In the genomic region with DNA sequence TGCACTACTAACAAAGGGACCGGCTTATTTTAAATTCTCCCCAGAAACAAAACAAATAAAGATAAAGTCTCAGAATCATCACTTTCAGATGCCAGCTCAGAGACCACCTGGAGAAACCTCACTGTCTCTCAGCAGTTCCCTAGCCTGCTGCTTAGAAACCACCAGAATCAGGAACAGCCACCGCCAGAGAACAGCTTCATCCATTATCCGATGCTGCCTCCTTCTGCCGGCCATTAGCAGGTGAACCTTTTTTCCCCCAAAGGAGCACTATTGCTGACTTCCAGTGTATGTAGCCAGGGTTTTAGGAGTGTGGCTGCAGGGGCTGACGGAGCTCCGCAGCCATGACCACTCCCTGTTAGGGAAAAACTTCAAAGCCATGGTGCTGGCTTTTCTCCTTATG, we compare ENCODE assay signal across 9 cellular contexts.
A peak's percentile ranks its signal among the peaks of the same experiment; 100 is the strongest.
DNase-seq lines count a peak whose midpoint lies in the region; ATAC-seq, FAIRE-seq and TF ChIP-seq lines count a peak whose summit lies in the region.
"Had no signal": no experiment of that assay in that cellular context is flagged by ENCODE, and none has a peak within 500 bp of the region (broad histone marks: within the 10 kb centered on the region; RNA-seq: fewer than 3 reads in every experiment).

No MANE protein-coding gene starts in this region.

- H3K4me1 ChIP-seq in keratinocyte (ENCODE audit: control insufficient read depth, extremely low read depth, insufficient read depth, low read length) (no peaks in the 10 kb centered on the region), upper lobe of left lung (peaks cover 0 to 3% (median 0%) of the 10 kb centered on the region in 4 donors)
- H3K4me1 ChIP-seq: HAP-1 had no signal

- no peak for TF ChIP-seq POLR2A in upper lobe of left lung (IDR thresholded peaks at IDR 0.05)

- TF ChIP-seq CTCF in C4-2B (conservative IDR thresholded peaks at IDR 0.05) (peak; percentile 61), keratinocyte (optimal IDR thresholded peaks at IDR 0.05 in 1 of 3, IDR thresholded peaks at IDR 0.05 in 1 of 3, conservative IDR thresholded peaks at IDR 0.05 in 1 of 3; ENCODE audit: extremely low read depth in 1 of 3, insufficient read depth in 2 of 3, low read length in 3 of 3) (peak; percentile 66 to 92 (median 66)), upper lobe of left lung (IDR thresholded peaks at IDR 0.05) (peak in 4 of 6 experiments; percentile 28 to 39 (median 34))

- ATAC-seq in upper lobe of left lung (ENCODE audit: low FRiP score in 2 of 2) (peak in 1 of 2 donors; percentile 78), GM18858 (IDR thresholded peaks at IDR 0.05; ENCODE audit: unreplicated experiment) (no peak)

- in situ Hi-C loops in KBM-7 (cut with MboI; ENCODE audit: low pct_unique_long_range_greater_than_20kb, low sequenced_read_pairs): no loop called here
- in situ Hi-C loops in T47D (cut with HindIII; ENCODE audit: low pct_unique_long_range_greater_than_20kb, low sequenced_read_pairs): no loop called here

- H3K4me3 ChIP-seq in keratinocyte (ENCODE audit: control insufficient read depth in 2 of 3, extremely low read depth in 1 of 3, insufficient read depth in 2 of 3, low read depth in 1 of 3, low read length in 3 of 3) (no peak overlapping the region), upper lobe of left lung (no peak overlapping the region)
- H3K4me3 ChIP-seq: HAP-1 had no signal

- H3K9me3 ChIP-seq in keratinocyte (ENCODE audit: control insufficient read depth, low read depth, low read length): no peaks in the 10 kb centered on the region
- no peaks in the 10 kb centered on the region for H3K9me3 ChIP-seq in upper lobe of left lung
- H3K9me3 ChIP-seq: HAP-1 had no signal

- no peak overlapping the region for H3K9ac ChIP-seq in keratinocyte (ENCODE audit: control insufficient read depth, extremely low read depth, insufficient read depth, low read length)

- H4K20me1 ChIP-seq in keratinocyte (ENCODE audit: control insufficient read depth, extremely low read depth, insufficient read depth, low read length): no peaks in the 10 kb centered on the region

- no peaks in the 10 kb centered on the region for H3K79me2 ChIP-seq in keratinocyte (ENCODE audit: control insufficient read depth, insufficient read depth, low read length)

- TF ChIP-seq EP300 in upper lobe of left lung (IDR thresholded peaks at IDR 0.05): no peak

- peak; percentile 23 for DNase-seq in KBM-7
- peak; percentile 25 to 49 for DNase-seq in T47D (ENCODE audit: low read depth in 1 of 2, low spot score in 1 of 2)
- no peak for DNase-seq in keratinocyte (ENCODE audit: low read depth, low spot score)
- DNase-seq in upper lobe of left lung: no peak
- DNase-seq in D341Med (ENCODE audit: low spot score): no peak
- DNase-seq in NAMALWA (ENCODE audit: low spot score): no peak

- dilution Hi-C loops in keratinocyte (cut with MboI; ENCODE audit: extremely low pct_ligation_motif_present, low sequenced_read_pairs): no loop called here

- H3K4me2 ChIP-seq in keratinocyte (ENCODE audit: control insufficient read depth, extremely low read depth, insufficient read depth, low read depth, low read length): no peak overlapping the region

- H3K36me3 ChIP-seq in keratinocyte (ENCODE audit: control insufficient read depth in 2 of 2, extremely low read depth in 1 of 2, insufficient read depth in 2 of 2, low read length in 2 of 2) (no peaks in the 10 kb centered on the region), upper lobe of left lung (no peaks in the 10 kb centered on the region)
- H3K36me3 ChIP-seq: HAP-1 had no signal

- FAIRE-seq in keratinocyte (lab: Jason Lieb, UNC): no peak

- H3K27ac ChIP-seq in C4-2B (no peak overlapping the region), keratinocyte (ENCODE audit: control insufficient read depth, insufficient read depth, low read length) (no peak overlapping the region), upper lobe of left lung (no peak overlapping the region)

- H3K27me3 ChIP-seq in keratinocyte (ENCODE audit: control insufficient read depth, extremely low read depth, insufficient read depth, low read length) (no peaks in the 10 kb centered on the region), upper lobe of left lung (no peaks in the 10 kb centered on the region)

- 34 to 50% methylated on average over 6 of the region's 6 CpGs for WGBS in upper lobe of left lung, 2 donors

- no peak overlapping the region for H2AFZ ChIP-seq in keratinocyte (ENCODE audit: control insufficient read depth, low read length)

- H3K9me1 ChIP-seq in keratinocyte (ENCODE audit: control insufficient read depth, extremely low read depth, insufficient read depth, low read length): no peaks in the 10 kb centered on the region

Comparison
In these comparisons a context has a peak if more than half of its experiments do, and no peak if none do; other contexts are left out.
1. DNase-seq: peak in KBM-7 (single experiment) and T47D (2 of 2); none in keratinocyte (single experiment), upper lobe of left lung (0 of 2), D341Med (single experiment) and NAMALWA (single experiment).
2. Peak in every context shown above with its lines, with median percentiles within 50 percentile points of each other: CTCF ChIP-seq.